In the genomic region with DNA sequence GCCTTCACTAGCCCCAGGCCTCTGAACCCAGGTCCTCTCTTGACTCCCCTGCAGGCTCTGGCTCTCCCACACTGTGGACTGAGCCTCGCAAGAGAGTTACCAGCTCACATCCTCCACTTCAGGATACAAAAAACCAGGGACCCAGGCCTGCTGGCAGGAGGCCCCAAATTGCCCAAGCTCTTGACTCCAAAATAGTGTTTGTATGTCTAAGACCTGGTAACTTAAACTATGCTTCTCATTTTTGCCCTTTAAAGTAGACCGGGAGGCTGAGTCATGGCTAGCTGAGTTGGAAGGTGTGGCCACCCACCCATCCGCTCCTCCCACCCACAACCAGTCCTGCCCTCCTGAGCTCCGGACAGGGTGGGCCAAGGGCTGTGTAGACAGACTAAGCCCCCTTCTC, we compare ENCODE assay signal across 11 cellular contexts.
DNase-seq lines count a peak whose midpoint lies in the region; ATAC-seq and TF ChIP-seq lines count a peak whose summit lies in the region.
"Had no signal": no experiment of that assay in that cellular context is flagged by ENCODE, and none has a peak within 500 bp of the region (broad histone marks: within the 10 kb centered on the region; RNA-seq: fewer than 3 reads in every experiment).

No MANE protein-coding gene starts in this region.

- no peak for ATAC-seq in activated CD4-positive, CD25-positive, alpha-beta regulatory T cell treated with anti-CD3 and anti-CD28 coated beads, Interleukin-2, amount 50 U/mL, for 24 hours
- no peak for ATAC-seq in HG02938 (IDR thresholded peaks at IDR 0.05; ENCODE audit: unreplicated experiment)

- TF ChIP-seq CTCF in AG10803 (conservative IDR thresholded peaks at IDR 0.05; ENCODE audit: low read length) (no peak), astrocyte of the spinal cord (IDR thresholded peaks at IDR 0.05; ENCODE audit: low read depth, low read length) (no peak)

- in situ Hi-C loops in astrocyte of the spinal cord (cut with HindIII; ENCODE audit: low sequenced_read_pairs), result no loop called here

- no peak overlapping the region for H3K4me3 ChIP-seq in AG10803 (ENCODE audit: low read length)
- H3K4me3 ChIP-seq in astrocyte of the spinal cord (ENCODE audit: low read depth, low read length), result no peak overlapping the region
- H3K4me3 ChIP-seq: adrenal gland had no signal

- DNase-seq in AG10803 (ENCODE audit: low read depth) (peak; percentile 59), LoVo (ENCODE audit: low spot score) (peak; percentile 37), astrocyte of the spinal cord (ENCODE audit: low read depth, low spot score) (peak; percentile 73), kidney tubule cell (ENCODE audit: low spot score) (peak; percentile 52), DMS114 treated with DMSO at 0.1 percent for 48 hours (lab: John Stamatoyannopoulos, UW; ENCODE audit: unreplicated experiment) (no peak), nucleus accumbens (lab: John Stamatoyannopoulos, UW) (no peak)
- DNase-seq: adrenal gland; left cardiac atrium; stimulated activated CD4-positive, alpha-beta T cell treated with anti-CD3 and anti-CD28 coated beads, Interleukin-2, amount 100 ng/mL, for 48 hours had no signal

Comparison
In these comparisons a context has a peak if more than half of its experiments do, and no peak if none do; other contexts are left out.
1. DNase-seq: peak in AG10803 (single experiment), LoVo (single experiment), astrocyte of the spinal cord (single experiment) and kidney tubule cell (single experiment); none in DMS114 treated with DMSO at 0.1 percent for 48 hours (single experiment) and nucleus accumbens (0 of 56).